Comparison of ENCODE assay signal across 36 cellular contexts in the genomic region with DNA sequence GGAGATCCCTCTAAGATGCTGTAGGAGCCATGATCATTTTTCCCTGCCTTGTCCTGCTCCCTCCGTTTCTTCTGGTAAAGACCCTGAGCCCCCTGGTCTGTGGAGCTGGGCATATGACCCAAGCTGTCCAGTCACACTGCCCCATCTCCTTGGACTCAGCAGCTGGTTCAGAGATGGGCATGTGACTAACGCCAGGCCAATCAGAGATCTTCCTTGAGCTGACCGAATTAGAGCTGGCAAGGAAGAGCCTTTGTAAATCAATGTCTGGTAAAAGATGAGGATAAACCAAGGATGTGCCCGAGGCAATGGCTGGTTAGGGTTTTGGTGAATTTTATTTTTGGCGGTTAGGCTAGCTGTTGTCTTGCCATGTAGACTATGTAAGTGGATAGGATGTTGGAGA.
"Had no signal": no experiment of that assay in that cellular context is flagged by ENCODE, and none has a peak within 500 bp of the region (broad histone marks: within the 10 kb centered on the region; RNA-seq: fewer than 3 reads in every experiment).

No MANE protein-coding gene starts in this region.

- H3K27ac ChIP-seq: brain microvascular endothelial cell, KMS-11, VCaP had no signal

- H3K4me2 ChIP-seq: KMS-11 had no signal

- H3K4me1 Mint-ChIP-seq: activated CD4-positive, alpha-beta memory T cell treated with anti-CD3 and anti-CD28 coated beads, Interleukin-2, amount 10 ng/mL, durations not matched to agents 7 days and 5 days; activated CD8-positive, alpha-beta memory T cell treated with anti-CD3 and anti-CD28 coated beads, Interleukin-2, amount 10 ng/mL, durations not matched to agents 7 days and 5 days; activated naive CD4-positive, alpha-beta T cell treated with anti-CD3 and anti-CD28 coated beads, Interleukin-2, amount 50 U/mL, for 24 hours; activated T-helper 17 cell treated with anti-CD3 and anti-CD28 coated beads, Interleukin-2, amount 50 U/mL, for 72 hours had no signal

- H3K4me3 Mint-ChIP-seq: activated CD4-positive, alpha-beta memory T cell treated with anti-CD3 and anti-CD28 coated beads, Interleukin-2, amount 10 ng/mL, durations not matched to agents 7 days and 5 days; activated CD8-positive, alpha-beta memory T cell treated with anti-CD3 and anti-CD28 coated beads, Interleukin-2, amount 10 ng/mL, durations not matched to agents 7 days and 5 days; activated naive CD4-positive, alpha-beta T cell treated with anti-CD3 and anti-CD28 coated beads, Interleukin-2, amount 50 U/mL, for 24 hours; activated naive CD8-positive, alpha-beta T cell treated with anti-CD3 and anti-CD28 coated beads, Interleukin-2, amount 50 U/mL, for 24 hours; activated T-helper 17 cell treated with anti-CD3 and anti-CD28 coated beads, Interleukin-2, amount 50 U/mL, for 72 hours had no signal

- H3K9me3 Mint-ChIP-seq: activated naive CD4-positive, alpha-beta T cell treated with anti-CD3 and anti-CD28 coated beads, Interleukin-2, amount 50 U/mL, for 24 hours had no signal

- H3K27me3 Mint-ChIP-seq: activated CD8-positive, alpha-beta memory T cell treated with anti-CD3 and anti-CD28 coated beads, Interleukin-2, amount 10 ng/mL, durations not matched to agents 7 days and 5 days had no signal

- H3K27ac Mint-ChIP-seq: activated CD4-positive, alpha-beta memory T cell treated with anti-CD3 and anti-CD28 coated beads, Interleukin-2, amount 10 ng/mL, durations not matched to agents 7 days and 5 days; activated CD8-positive, alpha-beta memory T cell treated with anti-CD3 and anti-CD28 coated beads, Interleukin-2, amount 10 ng/mL, durations not matched to agents 7 days and 5 days; activated naive CD4-positive, alpha-beta T cell treated with anti-CD3 and anti-CD28 coated beads, Interleukin-2, amount 50 U/mL, for 24 hours; activated naive CD8-positive, alpha-beta T cell treated with anti-CD3 and anti-CD28 coated beads, Interleukin-2, amount 50 U/mL, for 24 hours; activated T-helper 17 cell treated with anti-CD3 and anti-CD28 coated beads, Interleukin-2, amount 50 U/mL, for 72 hours had no signal

- H3K27me3 ChIP-seq: brain microvascular endothelial cell had no signal

- ATAC-seq: activated CD8-positive, alpha-beta memory T cell treated with anti-CD3 and anti-CD28 coated beads, Interleukin-2, amount 10 ng/mL, durations not matched to agents 7 days and 5 days; activated naive CD8-positive, alpha-beta T cell treated with anti-CD3 and anti-CD28 coated beads, Interleukin-2, amount 50 U/mL, for 24 hours; activated T-helper 17 cell treated with anti-CD3 and anti-CD28 coated beads, Interleukin-2, amount 50 U/mL, for 72 hours; PC-3 had no signal

- H3K9ac ChIP-seq: KMS-11 had no signal

- DNase-seq: activated CD4-positive, alpha-beta memory T cell treated with anti-CD3 and anti-CD28 coated beads, Interleukin-2, amount 10 ng/mL, durations not matched to agents 7 days and 5 days; activated CD4-positive, alpha-beta T cell treated with anti-CD3 and anti-CD28 coated beads for 1 hour; activated CD4-positive, alpha-beta T cell treated with anti-CD3 and anti-CD28 coated beads for 48 hours; activated CD4-positive, CD25-positive, alpha-beta regulatory T cell; activated CD8-positive, alpha-beta memory T cell treated with anti-CD3 and anti-CD28 coated beads for 24 hours; activated CD8-positive, alpha-beta memory T cell treated with anti-CD3 and anti-CD28 coated beads, Interleukin-2, amount 50 U/mL, for 48 hours; activated effector memory CD4-positive, alpha-beta T cell treated with anti-CD3 and anti-CD28 coated beads, Interleukin-2, amount 50 U/mL, for 16 hours; activated naive CD4-positive, alpha-beta T cell treated with Interleukin-2 at 50 U/mL for 16 hours; activated naive CD8-positive, alpha-beta T cell treated with anti-CD3 and anti-CD28 coated beads, Interleukin-2, amount 50 U/mL, for 24 hours; activated T-cell treated with anti-CD3 and anti-CD28 coated beads, Interleukin-2, amount 50 U/mL, for 48 hours; anterior cingulate cortex; brain microvascular endothelial cell; central memory CD4-positive, alpha-beta T cell; MM.1S; NCI-H1092 treated with DMSO at 0.1 percent for 48 hours; NCI-H1417; NCI-H146; NCI-H187; NCI-H2029 treated with DMSO at 0.1 percent for 48 hours; NCI-H2171 treated with DMSO at 0.1 percent for 48 hours; NCI-H2227 treated with DMSO at 0.1 percent for 48 hours; NCI-H446 treated with DMSO at 0.1 percent for 48 hours; NCI-H524; NCI-H748 treated with DMSO at 0.1 percent for 48 hours; NK-92 treated with Interleukin-12 subunit alpha and Interleukin-12 subunit beta, amount 100 ng/mL, for 24 hours; PC-3; Right ventricle myocardium superior; SW 1271; T-helper 1 cell; T-helper 2 cell; T-helper 9 cell had no signal

- H3K36me3 ChIP-seq: brain microvascular endothelial cell had no signal
